ENCODE assay signal across 8 cellular contexts in genomic region chr7:4683884-4684565, GRCh38. TPM values are rescaled to one million over a fixed set of nuclear protein-coding genes. Genes with fewer than 3 reads are reported as not detected.
DNase-seq lines count a peak whose midpoint lies in the region; TF ChIP-seq lines count a peak whose summit lies in the region.

No MANE protein-coding gene starts in this region.

- no peaks in the 10 kb centered on the region for H3K9me2 ChIP-seq in SK-N-SH
- H3K9me2 ChIP-seq in hepatocyte (replicated peaks; ENCODE audit: insufficient read depth), result no peaks in the 10 kb centered on the region

- H3K4me1 ChIP-seq in SK-N-SH (ENCODE audit: control insufficient read depth in 1 of 2, insufficient read depth in 2 of 2, low read depth in 1 of 2, low read length in 1 of 2) (peaks cover 6 to 18% of the 10 kb centered on the region in 2 experiments; a peak in 1 of 4 replicates), hepatocyte (ENCODE audit: insufficient read depth) (peaks cover 23% of the 10 kb centered on the region), skeletal muscle satellite cell (ENCODE audit: control insufficient read depth, insufficient read depth, low read length) (peaks cover 16% of the 10 kb centered on the region)

- H4K20me1 ChIP-seq in SK-N-SH (ENCODE audit: insufficient read depth) (peaks cover 35% of the 10 kb centered on the region), hepatocyte (ENCODE audit: insufficient read depth, poor library complexity, severe bottlenecking) (peaks cover 53% of the 10 kb centered on the region)

- no peaks in the 10 kb centered on the region for H3K27me3 ChIP-seq in SK-N-SH (ENCODE audit: insufficient read depth)
- H3K27me3 ChIP-seq in hepatocyte, result no peaks in the 10 kb centered on the region
- no peaks in the 10 kb centered on the region for H3K27me3 ChIP-seq in skeletal muscle satellite cell (ENCODE audit: control insufficient read depth, insufficient read depth, low read length)

- peak overlapping the region; percentile 36 to 65; a peak in 3 of 4 replicates for H3K27ac ChIP-seq in SK-N-SH (ENCODE audit: low read depth in 2 of 2, low read length in 1 of 2)
- H3K27ac ChIP-seq in hepatocyte, result peak overlapping the region; percentile 56

- H3K4me2 ChIP-seq in SK-N-SH, result peak overlapping the region; percentile 94
- peak overlapping the region; percentile 97 for H3K4me2 ChIP-seq in hepatocyte
- H3K4me2 ChIP-seq in skeletal muscle satellite cell (ENCODE audit: low read length), result peak overlapping the region; percentile 92

- peaks cover 12% of the 10 kb centered on the region for H3F3A ChIP-seq in SK-N-SH (replicated peaks; ENCODE audit: insufficient read depth)

- CTCF ChIA-PET in SK-N-SH (lab: Yijun Ruan, JAX), result interaction anchor here (1.0 to 5.7 kb wide), 8 partner anchors 11 to 93 kb away, joined by 3 to 49 read pairs (median 4); no protein-coding TSS in a partner anchor

- peak; percentile 46 for TF ChIP-seq CTCF in HFFc6 (IDR thresholded peaks at IDR 0.05)
- TF ChIP-seq CTCF in SK-N-SH (IDR thresholded peaks at IDR 0.05), result peak; percentile 37
- no peak for TF ChIP-seq CTCF in hepatocyte (IDR thresholded peaks at IDR 0.05; ENCODE audit: poor library complexity)

- TF ChIP-seq RAD21 in SK-N-SH (IDR thresholded peaks at IDR 0.05; ENCODE audit: low read length), result no peak; the same call in 1 of the 2 replicates

- peak overlapping the region; percentile 96 for H3K4me3 Mint-ChIP-seq in HFFc6

- H3K4me1 Mint-ChIP-seq in HFFc6 (ENCODE audit: low read depth), result peaks cover 20% of the 10 kb centered on the region

- H3K27ac Mint-ChIP-seq in HFFc6, result peak overlapping the region; percentile 99

- peaks cover 5% of the 10 kb centered on the region; the same call in 1 of the 2 replicates for H3K36me3 Mint-ChIP-seq in HFFc6 (ENCODE audit: low read depth)

- no peak overlapping the region for H2AFZ ChIP-seq in SK-N-SH (ENCODE audit: low read depth)
- H2AFZ ChIP-seq in hepatocyte, result no peak overlapping the region

- peak; percentile 79 for DNase-seq in EL
- DNase-seq in HFFc6, result peak; percentile 60
- DNase-seq in SK-N-SH, result peak; percentile 73
- DNase-seq in astrocyte of the hippocampus (ENCODE audit: low read depth, low spot score), result peak; percentile 76
- DNase-seq in hepatocyte (ENCODE audit: low spot score), result peak; percentile 58
- DNase-seq in NCI-H187 (lab: John Stamatoyannopoulos, UW), result no peak
- DNase-seq in mucosa of gallbladder (ENCODE audit: low spot score), result no peak

- H3K9me3 ChIP-seq in SK-N-SH (no peaks in the 10 kb centered on the region), hepatocyte (ENCODE audit: low read depth) (no peaks in the 10 kb centered on the region), skeletal muscle satellite cell (replicated peaks; ENCODE audit: low read length) (no peaks in the 10 kb centered on the region)

- no peak for TF ChIP-seq EP300 in SK-N-SH (IDR thresholded peaks at IDR 0.05; ENCODE audit: borderline replicate concordance in 1 of 2, low read depth in 1 of 2, low read length in 1 of 2)

- 21% methylated on average over 15 of the region's 16 CpGs for WGBS in SK-N-SH (ENCODE audit: low lambda C conversion rate)
- WGBS in hepatocyte (ENCODE audit: low lambda C conversion rate, missing lambda C conversion rate), result 20% methylated on average over 16 of the region's 16 CpGs

- peaks cover 0 to 4% of the 10 kb centered on the region in 2 experiments for H3K36me3 ChIP-seq in SK-N-SH (replicated peaks in 1 of 2; ENCODE audit: control insufficient read depth in 1 of 2, insufficient read depth in 2 of 2, low read length in 1 of 2)
- H3K36me3 ChIP-seq in hepatocyte (replicated peaks; ENCODE audit: insufficient read depth, low read depth), result no peaks in the 10 kb centered on the region
- H3K36me3 ChIP-seq in skeletal muscle satellite cell (ENCODE audit: insufficient read depth, low read length), result peaks cover 2% of the 10 kb centered on the region

- H3K9ac ChIP-seq in SK-N-SH (peak overlapping the region; percentile 81), skeletal muscle satellite cell (ENCODE audit: low read depth, low read length) (peak overlapping the region; percentile 97)

- H3K79me2 ChIP-seq in SK-N-SH (ENCODE audit: insufficient read depth) (peaks cover 66% of the 10 kb centered on the region), hepatocyte (peaks cover 65% of the 10 kb centered on the region)

- POLR2A ChIA-PET in SK-N-SH (lab: Yijun Ruan, JAX), result interaction anchor here (3.3 kb wide), 1 partner anchor 42 kb away, joined by 68 read pairs; no protein-coding TSS in a partner anchor

- peak overlapping the region; percentile 70 to 96 for H3K4me3 ChIP-seq in SK-N-SH (ENCODE audit: low read depth in 2 of 2, low read length in 1 of 2)
- peak overlapping the region; percentile 77 for H3K4me3 ChIP-seq in hepatocyte
- H3K4me3 ChIP-seq in skeletal muscle satellite cell (ENCODE audit: low read length), result peak overlapping the region; percentile 89

- H3K27me3 Mint-ChIP-seq in HFFc6 (ENCODE audit: insufficient read depth), result peaks cover 2% of the 10 kb centered on the region

- H3K9me3 Mint-ChIP-seq in HFFc6, result no peaks in the 10 kb centered on the region

TF ChIP-seq in SK-N-SH, 30 proteins besides CTCF, POLR2A, EP300 and RAD21:
- TF ChIP-seq REST (IDR thresholded peaks at IDR 0.05; ENCODE audit: low read depth, low read length) (no peak), NFIC (IDR thresholded peaks at IDR 0.05; ENCODE audit: borderline replicate concordance) (peak; percentile 12; the same call in 1 of the 2 replicates), MAX (IDR thresholded peaks at IDR 0.05; ENCODE audit: low read depth) (0 out of 2 replicates have a peak, but pooled peaks have one; percentile 30), MXI1 (IDR thresholded peaks at IDR 0.05; ENCODE audit: low read depth, low read length) (0 out of 2 replicates have a peak, but pooled peaks have one; percentile 21)

RNA-seq across cellular contexts. Expression of gene FOXK1, which starts 1.9 kb away (rescaled TPM):
- 10 to 100 TPM; 33.8 to 39.4 (median 36.2) TPM for total RNA-seq in HFFc6 (2021; fragmentation: NEBNext Ultra II Directional; extraction: Animal tissue kit (Norgen Biotek cat#: 25700))
- polyA plus RNA-seq in SK-N-SH (2012; rRNA removed) (3.0 and 4.7 TPM in 2 replicates), hepatocyte (7.8 and 8.3 TPM in 2 replicates)
- 2.1 and 3.0 TPM in 2 replicates for polyA plus RNA-seq in SK-N-SH (2012; cell fraction: cytosol; rRNA removed)
- polyA plus RNA-seq in SK-N-SH (2012; cell fraction: nucleus; rRNA removed), result 11.3 and 15.1 TPM in 2 replicates
- total RNA-seq in hepatocyte (13.3 and 17.8 TPM in 2 replicates), mucosa of gallbladder (27.0 TPM)
- 25.6 and 34.2 TPM in 2 replicates for total RNA-seq in skeletal muscle satellite cell (2012; rRNA removed)

Comparison
In these comparisons a context has a peak if more than half of its experiments do, and no peak if none do; other contexts are left out.
1. DNase-seq: peak in EL (single experiment), HFFc6 (single experiment), SK-N-SH (single experiment), astrocyte of the hippocampus (single experiment) and hepatocyte (single experiment); none in NCI-H187 (0 of 2) and mucosa of gallbladder (single experiment).
2. Peak in every context shown above with its lines, with median percentiles within 50 percentile points of each other: H3K4me2 ChIP-seq and H3K4me3 ChIP-seq.